Comparison of ENCODE assay signal across 22 cellular contexts in the genomic region with DNA sequence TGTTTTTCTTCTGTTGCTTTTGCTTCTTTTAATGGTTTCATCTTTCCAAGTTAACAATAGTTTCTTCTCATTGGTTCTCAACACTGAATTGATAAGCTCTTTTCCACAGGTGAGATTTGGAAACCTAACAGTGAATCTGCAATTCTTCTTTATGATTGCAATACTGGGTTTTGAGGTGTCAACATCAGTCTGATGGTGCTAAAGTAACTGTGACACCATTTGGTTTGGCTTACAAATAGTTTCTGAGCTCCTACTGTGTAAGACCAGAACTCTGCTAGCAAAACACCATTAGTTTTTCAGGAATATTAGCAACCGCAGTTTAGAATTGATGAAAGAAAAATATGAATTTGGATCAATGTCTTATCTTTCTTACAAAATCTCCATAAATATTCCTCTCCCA. TPM values are rescaled to one million over a fixed set of nuclear protein-coding genes. Genes with fewer than 3 reads are reported as not detected.
DNase-seq lines count a peak whose midpoint lies in the region; ATAC-seq and TF ChIP-seq lines count a peak whose summit lies in the region.
"Had no signal": no experiment of that assay in that cellular context is flagged by ENCODE, and none has a peak within 500 bp of the region (broad histone marks: within the 10 kb centered on the region; RNA-seq: fewer than 3 reads in every experiment).

No MANE protein-coding gene starts in this region.

- H3K36me3 Mint-ChIP-seq in activated T-cell treated with anti-CD3 and anti-CD28 coated beads, Interleukin-2, amount 50 U/mL, for 24 hours (ENCODE audit: low read depth): peaks cover 54% of the 10 kb centered on the region
- H3K36me3 Mint-ChIP-seq in activated naive CD8-positive, alpha-beta T cell treated with anti-CD3 and anti-CD28 coated beads, Interleukin-2, amount 50 U/mL, for 24 hours (ENCODE audit: low read depth): peaks cover 24% of the 10 kb centered on the region
- H3K36me3 Mint-ChIP-seq in natural killer cell treated with Interleukin-12 subunit alpha and Interleukin-12 subunit beta and Interleukin-15 and Interleukin-18, amount 100 ng/mL, for 72 hours: peaks cover 24% of the 10 kb centered on the region

- H3K4me3 Mint-ChIP-seq in activated T-cell treated with anti-CD3 and anti-CD28 coated beads, Interleukin-2, amount 50 U/mL, for 24 hours: no peak overlapping the region
- H3K4me3 Mint-ChIP-seq in activated naive CD8-positive, alpha-beta T cell treated with anti-CD3 and anti-CD28 coated beads, Interleukin-2, amount 50 U/mL, for 24 hours: no peak overlapping the region
- H3K4me3 Mint-ChIP-seq in natural killer cell treated with Interleukin-12 subunit alpha and Interleukin-12 subunit beta and Interleukin-15 and Interleukin-18, amount 100 ng/mL, for 72 hours: peak overlapping the region; percentile 36
- H3K4me3 Mint-ChIP-seq: CD8-positive, alpha-beta memory T cell had no signal

- peak overlapping the region; percentile 76 for H3K27ac Mint-ChIP-seq in activated T-cell treated with anti-CD3 and anti-CD28 coated beads, Interleukin-2, amount 50 U/mL, for 24 hours
- peak overlapping the region; percentile 69 for H3K27ac Mint-ChIP-seq in activated naive CD8-positive, alpha-beta T cell treated with anti-CD3 and anti-CD28 coated beads, Interleukin-2, amount 50 U/mL, for 24 hours
- H3K27ac Mint-ChIP-seq in natural killer cell treated with Interleukin-12 subunit alpha and Interleukin-12 subunit beta and Interleukin-15 and Interleukin-18, amount 100 ng/mL, for 72 hours: peak overlapping the region; percentile 13 to 28

- no peak overlapping the region for H2AFZ ChIP-seq in PC-3 (ENCODE audit: low read length)

- POLR2A ChIA-PET in PC-3 (lab: Charles Lee; ENCODE audit: unreplicated experiment): no interaction called here

- no peaks in the 10 kb centered on the region for H3K9me3 ChIP-seq in PC-3 (ENCODE audit: low read length)
- H3K9me3 ChIP-seq: Peyer's patch, SJCRH30 had no signal

- no peak overlapping the region for H3K4me3 ChIP-seq in PC-3 (ENCODE audit: low read length)
- H3K4me3 ChIP-seq: BLaER1 treated with 17β-estradiol and CSF1 and Interleukin-3, amounts not matched to agents 10 nM and 100 nM; Peyer's patch; SJCRH30 had no signal

- peaks cover 43% of the 10 kb centered on the region for H3K4me1 ChIP-seq in PC-3 (ENCODE audit: insufficient read depth, low read length)
- H3K4me1 ChIP-seq: SJCRH30 had no signal

- H3K9me3 Mint-ChIP-seq in activated T-cell treated with anti-CD3 and anti-CD28 coated beads, Interleukin-2, amount 50 U/mL, for 24 hours: peaks cover 3% of the 10 kb centered on the region
- H3K9me3 Mint-ChIP-seq in activated naive CD8-positive, alpha-beta T cell treated with anti-CD3 and anti-CD28 coated beads, Interleukin-2, amount 50 U/mL, for 24 hours: peaks cover 4% of the 10 kb centered on the region
- H3K9me3 Mint-ChIP-seq in natural killer cell treated with Interleukin-12 subunit alpha and Interleukin-12 subunit beta and Interleukin-15 and Interleukin-18, amount 100 ng/mL, for 72 hours: peaks cover 10% of the 10 kb centered on the region

- intact Hi-C loops in PC-3 (cut with micrococcal nuclease): loop anchor here (2.0 kb wide), 1 partner anchor 18 kb away; no protein-coding TSS in a partner anchor

- BruUV-seq in PC-3 (replicated peaks; lab: Mats Ljungman, UMichigan): no TSS peak

- H4K20me1 ChIP-seq in PC-3 (ENCODE audit: low read length): no peaks in the 10 kb centered on the region

- no peaks in the 10 kb centered on the region for H3K27me3 Mint-ChIP-seq in activated T-cell treated with anti-CD3 and anti-CD28 coated beads, Interleukin-2, amount 50 U/mL, for 24 hours
- no peaks in the 10 kb centered on the region for H3K27me3 Mint-ChIP-seq in activated naive CD8-positive, alpha-beta T cell treated with anti-CD3 and anti-CD28 coated beads, Interleukin-2, amount 50 U/mL, for 24 hours
- H3K27me3 Mint-ChIP-seq in natural killer cell treated with Interleukin-12 subunit alpha and Interleukin-12 subunit beta and Interleukin-15 and Interleukin-18, amount 100 ng/mL, for 72 hours: no peaks in the 10 kb centered on the region
- H3K27me3 Mint-ChIP-seq: CD8-positive, alpha-beta memory T cell had no signal

- TF ChIP-seq CTCF in PC-3 (conservative IDR thresholded peaks at IDR 0.05; ENCODE audit: low read depth, low read length): no peak

- no peak overlapping the region for H3K4me2 ChIP-seq in PC-3 (ENCODE audit: low read length)
- H3K4me2 ChIP-seq: KMS-11 had no signal

- H3K27ac ChIP-seq in PC-3 (ENCODE audit: low read length): peak overlapping the region; percentile 10
- H3K27ac ChIP-seq: BLaER1 treated with 17β-estradiol and CSF1 and Interleukin-3, amounts not matched to agents 10 nM and 100 nM; KMS-11; Peyer's patch; SJCRH30 had no signal

- peaks cover 10% of the 10 kb centered on the region; the same call in 1 of the 2 replicates for H3K79me2 ChIP-seq in PC-3 (ENCODE audit: low read length)

- no peaks in the 10 kb centered on the region for H3K36me3 ChIP-seq in PC-3 (ENCODE audit: low read depth, low read length)
- H3K36me3 ChIP-seq: Peyer's patch, SJCRH30 had no signal

- DNase-seq in activated T-cell treated with anti-CD3 and anti-CD28 coated beads, Interleukin-2, amount 50 U/mL, for 24 hours: no peak
- DNase-seq in activated T-cell treated with anti-CD3 and anti-CD28 coated beads for 4 hours: no peak
- DNase-seq in PC-3: no peak
- DNase-seq in activated naive CD8-positive, alpha-beta T cell treated with anti-CD3 and anti-CD28 coated beads, Interleukin-2, amount 50 U/mL, for 24 hours: no peak
- DNase-seq in natural killer cell treated with Interleukin-12 subunit alpha and Interleukin-12 subunit beta and Interleukin-15 and Interleukin-18, amount 100 ng/mL, for 72 hours (ENCODE audit: low spot score): no peak
- DNase-seq in HUDEP-2 (lab: John Stamatoyannopoulos, UW; ENCODE audit: unreplicated experiment in 76 of 76): no peak
- DNase-seq in NCI-H526 (lab: John Stamatoyannopoulos, UW): no peak
- DNase-seq: 8988T; Calu3; CD8-positive, alpha-beta memory T cell; DMS153; IMR-90; NCI-H1092 treated with DMSO at 0.1 percent for 48 hours; NCI-H1436 treated with DMSO at 0.1 percent for 48 hours; NCI-H1930; NCI-H510A; NCI-H748 treated with DMSO at 0.1 percent for 48 hours; Peyer's patch; SJCRH30 had no signal

- H3F3A ChIP-seq in PC-3 (ENCODE audit: low read length, unreplicated experiment): no peaks in the 10 kb centered on the region

- peaks cover 92% of the 10 kb centered on the region for H3K4me1 Mint-ChIP-seq in activated T-cell treated with anti-CD3 and anti-CD28 coated beads, Interleukin-2, amount 50 U/mL, for 24 hours (ENCODE audit: low read depth)
- peaks cover 94% of the 10 kb centered on the region for H3K4me1 Mint-ChIP-seq in activated naive CD8-positive, alpha-beta T cell treated with anti-CD3 and anti-CD28 coated beads, Interleukin-2, amount 50 U/mL, for 24 hours
- H3K4me1 Mint-ChIP-seq in natural killer cell treated with Interleukin-12 subunit alpha and Interleukin-12 subunit beta and Interleukin-15 and Interleukin-18, amount 100 ng/mL, for 72 hours (ENCODE audit: low read depth in 2 of 2): peaks cover 35 to 37% of the 10 kb centered on the region in 2 donors

- CTCF ChIA-PET in PC-3 (lab: Charles Lee): no interaction called here

- H3K9me2 ChIP-seq in PC-3 (replicated peaks; ENCODE audit: low read length): no peaks in the 10 kb centered on the region

- no peak overlapping the region for H3K9ac ChIP-seq in PC-3 (ENCODE audit: low read length)
- H3K9ac ChIP-seq: BLaER1 treated with 17β-estradiol and CSF1 and Interleukin-3, amounts not matched to agents 10 nM and 100 nM; KMS-11 had no signal

- ATAC-seq in PC-3: no peak
- no peak for ATAC-seq in activated naive CD8-positive, alpha-beta T cell treated with anti-CD3 and anti-CD28 coated beads, Interleukin-2, amount 50 U/mL, for 24 hours
- ATAC-seq in natural killer cell treated with Interleukin-12 subunit alpha and Interleukin-12 subunit beta and Interleukin-15 and Interleukin-18, amount 100 ng/mL, for 72 hours: peak; percentile 53 to 61
- ATAC-seq: HCT116 had no signal

- no peaks in the 10 kb centered on the region for H3K27me3 ChIP-seq in PC-3 (ENCODE audit: low read length)
- H3K27me3 ChIP-seq: BLaER1 treated with 17β-estradiol and CSF1 and Interleukin-3, amounts not matched to agents 10 nM and 100 nM; Peyer's patch; SJCRH30 had no signal

RNA-seq across cellular contexts. Expression of gene MAML2, which starts 58.6 kb away (rescaled TPM):
- total RNA-seq in PC-3 (2014; rRNA removed): 10.3 and 10.9 TPM in 2 replicates
- 10 to 100 TPM; 15.9 to 21.9 TPM for total RNA-seq in natural killer cell treated with Interleukin-12 subunit alpha and Interleukin-12 subunit beta and Interleukin-15 and Interleukin-18, amount 100 ng/mL, for 72 hours

Comparison
In these comparisons a context has a peak if more than half of its experiments do, and no peak if none do; other contexts are left out.
1. H3K27ac Mint-ChIP-seq: peak in every context shown above with its lines; median percentile 76 in activated T-cell treated with anti-CD3 and anti-CD28 coated beads, Interleukin-2, amount 50 U/mL, for 24 hours; 69 in activated naive CD8-positive, alpha-beta T cell treated with anti-CD3 and anti-CD28 coated beads, Interleukin-2, amount 50 U/mL, for 24 hours; 20 in natural killer cell treated with Interleukin-12 subunit alpha and Interleukin-12 subunit beta and Interleukin-15 and Interleukin-18, amount 100 ng/mL, for 72 hours.
2. ATAC-seq: peak in natural killer cell treated with Interleukin-12 subunit alpha and Interleukin-12 subunit beta and Interleukin-15 and Interleukin-18, amount 100 ng/mL, for 72 hours (2 of 2); none in PC-3 (single experiment) and activated naive CD8-positive, alpha-beta T cell treated with anti-CD3 and anti-CD28 coated beads, Interleukin-2, amount 50 U/mL, for 24 hours (single experiment).